Comparison of ENCODE assay signal across 20 cellular contexts in the genomic region with DNA sequence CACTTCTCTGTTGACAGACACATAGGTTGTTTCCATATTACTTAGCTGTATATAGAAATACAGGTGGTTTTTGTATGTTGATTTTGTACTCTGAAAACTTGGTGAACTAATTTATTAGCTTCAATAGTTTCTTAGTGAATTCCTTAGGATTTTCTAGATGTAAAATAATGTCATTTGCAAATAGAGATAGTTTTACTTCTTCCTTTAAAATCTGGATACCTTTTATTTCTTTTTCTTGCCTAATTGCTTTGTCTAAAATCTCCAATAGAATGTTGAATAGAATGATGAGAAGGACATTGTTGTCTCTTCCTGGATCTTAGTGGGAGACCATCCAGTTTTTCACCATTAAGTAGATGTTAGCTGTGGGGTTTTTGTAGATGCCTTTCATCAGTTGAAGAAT.
"Had no signal": no experiment of that assay in that cellular context is flagged by ENCODE, and none has a peak within 500 bp of the region (broad histone marks: within the 10 kb centered on the region; RNA-seq: fewer than 3 reads in every experiment).

No MANE protein-coding gene starts in this region.

- H3K27ac Mint-ChIP-seq: nephron progenitor cell; stimulated activated naive CD8-positive, alpha-beta T cell treated with anti-CD3 and anti-CD28 coated beads, Interleukin-15, Interleukin-2, amounts not matched to agents 100 ng/mL and 50 ng/mL, for 24 hours had no signal

- H3K36me3 ChIP-seq: uterus had no signal

- H3K4me3 ChIP-seq: lung, tibial artery, uterus had no signal

- H3K27me3 ChIP-seq: dorsolateral prefrontal cortex, esophagus muscularis mucosa, gastroesophageal sphincter, tibial artery, upper lobe of left lung, uterus had no signal

- ATAC-seq: gastroesophageal sphincter, sciatic nerve had no signal

- DNase-seq: cortex of kidney; dorsolateral prefrontal cortex; effector CD8-positive, alpha-beta T cell; foreskin fibroblast; glutamatergic neuron; left ventricle myocardium inferior; mesenchymal stem cell; midbrain; nephron progenitor cell; tibial artery; upper lobe of left lung; uterus had no signal

- H3K4me1 Mint-ChIP-seq: nephron progenitor cell had no signal

- H3K27me3 Mint-ChIP-seq: stimulated activated naive CD8-positive, alpha-beta T cell treated with anti-CD3 and anti-CD28 coated beads, Interleukin-15, Interleukin-2, amounts not matched to agents 100 ng/mL and 50 ng/mL, for 24 hours had no signal

- FAIRE-seq: keratinocyte had no signal

- H3K27ac ChIP-seq: dorsolateral prefrontal cortex, epithelial cell of prostate, esophagus muscularis mucosa, gastroesophageal sphincter, left ventricle myocardium inferior, skin epidermis, tibial artery, upper lobe of left lung, uterus had no signal

- H3K4me1 ChIP-seq: tibial artery, uterus had no signal

- H3K4me3 Mint-ChIP-seq: nephron progenitor cell had no signal
